21 cellular contexts compared by ENCODE assay signal in the genomic region with DNA sequence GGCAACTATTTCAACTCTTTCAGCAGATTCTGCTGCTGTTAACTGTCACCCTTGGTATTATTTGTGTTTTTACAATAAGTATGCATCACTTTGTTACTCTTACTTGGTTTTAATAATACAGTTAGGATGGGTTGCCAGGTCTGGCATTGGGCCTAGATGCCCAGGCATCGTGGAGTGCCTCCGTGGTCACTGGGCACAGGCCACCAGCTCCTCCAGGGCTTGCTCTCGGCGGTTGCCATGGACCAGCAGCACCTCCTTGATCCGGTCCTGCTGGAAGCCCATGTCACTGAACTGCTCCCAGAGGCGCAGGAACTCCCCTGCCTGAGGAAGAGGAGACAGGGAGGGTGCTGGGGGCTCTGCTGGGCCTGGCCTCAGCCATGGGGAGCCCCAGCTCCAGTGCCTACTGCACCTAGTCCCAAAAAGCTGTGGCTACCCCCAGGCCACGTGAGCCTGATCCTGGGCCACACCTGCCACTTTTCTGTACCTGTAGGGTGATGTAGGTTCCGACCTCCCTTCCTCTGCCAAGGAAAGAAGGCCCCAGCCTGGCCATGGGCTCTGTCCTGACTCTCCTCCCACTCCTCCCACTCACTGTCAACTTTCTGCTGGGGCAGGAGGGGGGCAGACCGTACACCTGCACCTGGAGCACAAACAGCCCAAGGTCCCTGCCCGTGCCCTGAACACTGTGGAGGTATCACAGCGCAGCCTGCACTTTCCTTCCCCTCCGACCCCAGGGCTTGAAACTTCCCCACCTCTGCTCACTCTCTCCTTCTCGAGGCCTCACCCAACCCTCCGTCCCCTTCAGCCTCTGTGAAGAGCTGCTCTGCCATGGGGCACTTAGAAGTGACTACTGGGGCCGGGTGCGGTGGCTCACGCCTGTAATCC. TPM values are rescaled to one million over a fixed set of nuclear protein-coding genes. Genes with fewer than 3 reads are reported as not detected.
A peak's percentile ranks its signal among the peaks of the same experiment; 100 is the strongest.
DNase-seq lines count a peak whose midpoint lies in the region; ATAC-seq, FAIRE-seq and TF ChIP-seq lines count a peak whose summit lies in the region.
"Had no signal": no experiment of that assay in that cellular context is flagged by ENCODE, and none has a peak within 500 bp of the region (broad histone marks: within the 10 kb centered on the region; RNA-seq: fewer than 3 reads in every experiment).

No MANE protein-coding gene starts in this region.

- H3K27me3 ChIP-seq in endodermal cell (ENCODE audit: control insufficient read depth, insufficient read depth, low read length, poor library complexity, severe bottlenecking) (no peaks in the 10 kb centered on the region), transverse colon (no peaks in the 10 kb centered on the region)
- H3K27me3 ChIP-seq: BLaER1 treated with 17β-estradiol and CSF1 and Interleukin-3, amounts not matched to agents 10 nM and 100 nM; MG63 had no signal

- H3K27ac ChIP-seq in endodermal cell (ENCODE audit: low read depth, low read length): no peak overlapping the region
- H3K27ac ChIP-seq in transverse colon: peak overlapping the region in 3 of 4 donors; percentile 62 to 78 (median 63)
- H3K27ac ChIP-seq: BLaER1 treated with 17β-estradiol and CSF1 and Interleukin-3, amounts not matched to agents 10 nM and 100 nM had no signal

- H3K9me3 Mint-ChIP-seq in activated naive CD4-positive, alpha-beta T cell treated with anti-CD3 and anti-CD28 coated beads, Interleukin-2, amount 50 U/mL, for 72 hours: no peaks in the 10 kb centered on the region
- no peaks in the 10 kb centered on the region for H3K9me3 Mint-ChIP-seq in activated naive CD4-positive, alpha-beta T cell treated with anti-CD3 and anti-CD28 coated beads, Interleukin-2, amount 10 ng/mL, durations not matched to agents 7 days and 5 days
- H3K9me3 Mint-ChIP-seq in endodermal cell (no peaks in the 10 kb centered on the region), neural crest cell (no peaks in the 10 kb centered on the region)
- H3K9me3 Mint-ChIP-seq: CD8-positive, alpha-beta memory T cell had no signal

- no peak for ATAC-seq in activated naive CD4-positive, alpha-beta T cell treated with anti-CD3 and anti-CD28 coated beads, Interleukin-2, amount 50 U/mL, for 72 hours

- H3K36me3 ChIP-seq in endodermal cell (ENCODE audit: control insufficient read depth, insufficient read depth, low read length) (peaks cover 1% of the 10 kb centered on the region), transverse colon (no peaks in the 10 kb centered on the region)

- H3K4me1 ChIP-seq in endodermal cell (ENCODE audit: control insufficient read depth, insufficient read depth, low read length) (peaks cover 9% of the 10 kb centered on the region), transverse colon (peaks cover 15 to 29% (median 27%) of the 10 kb centered on the region in 4 donors)
- H3K4me1 ChIP-seq: BLaER1 treated with 17β-estradiol and CSF1 and Interleukin-3, amounts not matched to agents 10 nM and 100 nM had no signal

- H3K4me1 Mint-ChIP-seq in activated naive CD4-positive, alpha-beta T cell treated with anti-CD3 and anti-CD28 coated beads, Interleukin-2, amount 10 ng/mL, durations not matched to agents 7 days and 5 days: no peaks in the 10 kb centered on the region
- H3K4me1 Mint-ChIP-seq in endodermal cell: peaks cover 15% of the 10 kb centered on the region
- H3K4me1 Mint-ChIP-seq in neural crest cell: peaks cover 9% of the 10 kb centered on the region
- H3K4me1 Mint-ChIP-seq: CD8-positive, alpha-beta memory T cell had no signal

- TF ChIP-seq CTCF in endodermal cell (conservative IDR thresholded peaks at IDR 0.05): no peak
- TF ChIP-seq CTCF in neural crest cell (conservative IDR thresholded peaks at IDR 0.05): no peak
- no peak for TF ChIP-seq CTCF in transverse colon (IDR thresholded peaks at IDR 0.05)

- H3K9ac ChIP-seq in endodermal cell (ENCODE audit: extremely low read depth, low read length, poor library complexity, severe bottlenecking): no peak overlapping the region
- H3K9ac ChIP-seq: BLaER1 treated with 17β-estradiol and CSF1 and Interleukin-3, amounts not matched to agents 10 nM and 100 nM had no signal

- TF ChIP-seq POLR2A in transverse colon (IDR thresholded peaks at IDR 0.05): no peak

- H3K36me3 Mint-ChIP-seq in activated naive CD4-positive, alpha-beta T cell treated with anti-CD3 and anti-CD28 coated beads, Interleukin-2, amount 50 U/mL, for 72 hours: no peaks in the 10 kb centered on the region
- H3K36me3 Mint-ChIP-seq in activated naive CD4-positive, alpha-beta T cell treated with anti-CD3 and anti-CD28 coated beads, Interleukin-2, amount 10 ng/mL, durations not matched to agents 7 days and 5 days: no peaks in the 10 kb centered on the region
- H3K36me3 Mint-ChIP-seq in endodermal cell (ENCODE audit: low read depth): peaks cover 4% of the 10 kb centered on the region
- peaks cover 2% of the 10 kb centered on the region for H3K36me3 Mint-ChIP-seq in neural crest cell (ENCODE audit: low read depth)

- no peak overlapping the region for H3K4me3 Mint-ChIP-seq in activated naive CD4-positive, alpha-beta T cell treated with anti-CD3 and anti-CD28 coated beads, Interleukin-2, amount 10 ng/mL, durations not matched to agents 7 days and 5 days
- H3K4me3 Mint-ChIP-seq in endodermal cell: no peak overlapping the region
- H3K4me3 Mint-ChIP-seq in neural crest cell: no peak overlapping the region
- H3K4me3 Mint-ChIP-seq: CD8-positive, alpha-beta memory T cell had no signal

- no peaks in the 10 kb centered on the region for H3K27me3 Mint-ChIP-seq in activated naive CD4-positive, alpha-beta T cell treated with anti-CD3 and anti-CD28 coated beads, Interleukin-2, amount 10 ng/mL, durations not matched to agents 7 days and 5 days
- H3K27me3 Mint-ChIP-seq in endodermal cell (ENCODE audit: insufficient read depth) (no peaks in the 10 kb centered on the region), neural crest cell (ENCODE audit: low read depth) (no peaks in the 10 kb centered on the region)
- H3K27me3 Mint-ChIP-seq: CD8-positive, alpha-beta memory T cell had no signal

- peak overlapping the region; percentile 18 to 81 for H3K27ac Mint-ChIP-seq in activated naive CD4-positive, alpha-beta T cell treated with anti-CD3 and anti-CD28 coated beads, Interleukin-2, amount 50 U/mL, for 72 hours
- no peak overlapping the region for H3K27ac Mint-ChIP-seq in activated naive CD4-positive, alpha-beta T cell treated with anti-CD3 and anti-CD28 coated beads, Interleukin-2, amount 10 ng/mL, durations not matched to agents 7 days and 5 days
- H3K27ac Mint-ChIP-seq in endodermal cell: no peak overlapping the region
- peak overlapping the region; percentile 92 for H3K27ac Mint-ChIP-seq in neural crest cell (ENCODE audit: unreplicated experiment)

- intact Hi-C loops in transverse colon (cut with DNase I; ENCODE audit: low total_unique reads): no loop called here

- in situ Hi-C loops in transverse colon (cut with MboI; ENCODE audit: low pct_ligation_motif_present in 1 of 4, low pct_unique_long_range_greater_than_20kb in 1 of 4, low sequenced_read_pairs in 3 of 4): loop anchor here in 2 of 4 donors (10.0 kb wide), 1 partner anchor 58 kb away; no protein-coding TSS in a partner anchor

- CTCF ChIA-PET in activated naive CD4-positive, alpha-beta T cell treated with anti-CD3 and anti-CD28 coated beads, Interleukin-2, amount 10 ng/mL, durations not matched to agents 7 days and 5 days (lab: Charles Lee): no interaction called here

- no peak for DNase-seq in activated naive CD4-positive, alpha-beta T cell treated with anti-CD3 and anti-CD28 coated beads, Interleukin-2, amount 50 U/mL, for 72 hours (ENCODE audit: low spot score in 2 of 2)
- DNase-seq in activated naive CD4-positive, alpha-beta T cell treated with anti-CD3 and anti-CD28 coated beads, Interleukin-2, amount 10 ng/mL, durations not matched to agents 7 days and 5 days: no peak
- peak; percentile 27 for DNase-seq in endodermal cell
- no peak for DNase-seq in neural crest cell (ENCODE audit: low read depth, low spot score)
- no peak for DNase-seq in transverse colon
- no peak for DNase-seq in SIG-M5 (lab: John Stamatoyannopoulos, UW)
- no peak for DNase-seq in GM19239 (ENCODE audit: insufficient read length, low spot score)
- no peak for DNase-seq in A172 (ENCODE audit: low spot score)
- DNase-seq: CD8-positive, alpha-beta memory T cell; MG63; NCI-H1092 treated with DMSO at 0.1 percent for 48 hours; NCI-H187; NCI-H69; NK-92 treated with Interleukin-12 subunit alpha and Interleukin-12 subunit beta, amount 100 ng/mL, for 24 hours had no signal

- no peak for FAIRE-seq in GM19239 (lab: Jason Lieb, UNC)
- FAIRE-seq: A204.1, GM12892 had no signal

- TF ChIP-seq EP300 in transverse colon (IDR thresholded peaks at IDR 0.05; ENCODE audit: low read depth): no peak

- 93 to 97% methylated on average over 15 to 17 of the region's 17 CpGs for WGBS in endodermal cell (ENCODE audit: insufficient coverage in 1 of 2, insufficient read length in 1 of 2), 2 experiments
- WGBS in transverse colon (ENCODE audit: low coverage in 1 of 2), 2 donors: 91 to 93% methylated on average over 3 to 16 of the region's 17 CpGs

- no peak overlapping the region for H3K4me3 ChIP-seq in endodermal cell (ENCODE audit: low read length)
- no peak overlapping the region for H3K4me3 ChIP-seq in transverse colon
- H3K4me3 ChIP-seq: BLaER1 treated with 17β-estradiol and CSF1 and Interleukin-3, amounts not matched to agents 10 nM and 100 nM; HAP-1; MG63 had no signal

- H3K9me3 ChIP-seq in endodermal cell (ENCODE audit: control insufficient read depth, low read length): no peaks in the 10 kb centered on the region
- no peaks in the 10 kb centered on the region for H3K9me3 ChIP-seq in transverse colon
- H3K9me3 ChIP-seq: BLaER1 treated with 17β-estradiol and CSF1 and Interleukin-3, amounts not matched to agents 10 nM and 100 nM; HAP-1; MG63 had no signal

RNA-seq across cellular contexts. Expression of a gene that starts 16.6 kb away (rescaled TPM):
- total RNA-seq in activated naive CD4-positive, alpha-beta T cell treated with anti-CD3 and anti-CD28 coated beads, Interleukin-2, amount 50 U/mL, for 72 hours: not detected
- total RNA-seq in endodermal cell (not detected), neural crest cell (not detected in 2 replicates), transverse colon (not detected)
- not detected for polyA plus RNA-seq in endodermal cell (2013, experiment 1 of 2)
- not detected for polyA plus RNA-seq in endodermal cell (2013, experiment 2 of 2)
- not detected in 2 replicates for total RNA-seq in A172 (2014; rRNA removed; shearing (Covaris generic))
- total RNA-seq: CD8-positive, alpha-beta memory T cell; Daoy; HT-29; OCI-LY7 had no signal
- polyA plus RNA-seq: CD8-positive, alpha-beta memory T cell had no signal

RNA-seq across cellular contexts. Expression of a gene that starts 21.8 kb away (rescaled TPM):
- total RNA-seq in activated naive CD4-positive, alpha-beta T cell treated with anti-CD3 and anti-CD28 coated beads, Interleukin-2, amount 50 U/mL, for 72 hours: 1 to 10 TPM; 2.2 to 4.8 TPM
- total RNA-seq in endodermal cell (1 to 10 TPM; 3.4 to 4.2 TPM), neural crest cell (3.6 and 4.5 TPM in 2 replicates), transverse colon (1 to 10 TPM; 2.0 to 8.2 (median 4.4) TPM)
- polyA plus RNA-seq in endodermal cell (2013, experiment 1 of 2): 2.7 TPM
- 3.1 TPM for polyA plus RNA-seq in endodermal cell (2013, experiment 2 of 2)
- 0.05 and 0.65 TPM in 2 replicates for total RNA-seq in A172 (2014; rRNA removed; shearing (Covaris generic))

RNA-seq across cellular contexts. Expression of a gene that starts 25.4 kb away (rescaled TPM):
- not detected for total RNA-seq in activated naive CD4-positive, alpha-beta T cell treated with anti-CD3 and anti-CD28 coated beads, Interleukin-2, amount 50 U/mL, for 72 hours
- total RNA-seq in endodermal cell (10 to 100 TPM; 27.2 TPM), neural crest cell (1.5 and 1.8 TPM in 2 replicates), transverse colon (10 to 100 TPM; 13.9 to 46.8 (median 16.4) TPM)
- 11.5 TPM for polyA plus RNA-seq in endodermal cell (2013, experiment 1 of 2)
- 11.1 TPM for polyA plus RNA-seq in endodermal cell (2013, experiment 2 of 2)
- total RNA-seq in A172 (2014; rRNA removed; shearing (Covaris generic)): not detected in 2 replicates
- total RNA-seq: CD8-positive, alpha-beta memory T cell; HT-29; OCI-LY7 had no signal
- polyA plus RNA-seq: CD8-positive, alpha-beta memory T cell had no signal

RNA-seq across cellular contexts. Expression of a gene that starts 40.5 kb away (rescaled TPM):
- 10 to 100 TPM; 34.2 to 36.6 TPM for total RNA-seq in activated naive CD4-positive, alpha-beta T cell treated with anti-CD3 and anti-CD28 coated beads, Interleukin-2, amount 50 U/mL, for 72 hours
- total RNA-seq in endodermal cell (10 to 100 TPM; 25.4 to 33.1 TPM), neural crest cell (37.0 and 40.8 TPM in 2 replicates), transverse colon (10 to 100 TPM; 12.4 to 22.1 (median 16.3) TPM)
- 25.7 TPM for polyA plus RNA-seq in endodermal cell (2013, experiment 1 of 2)
- polyA plus RNA-seq in endodermal cell (2013, experiment 2 of 2): 20.7 TPM
- total RNA-seq in A172 (2014; rRNA removed; shearing (Covaris generic)): 18.2 and 18.7 TPM in 2 replicates

RNA-seq across cellular contexts. Expression of a gene that starts 48.0 kb away (rescaled TPM):
- not detected for total RNA-seq in activated naive CD4-positive, alpha-beta T cell treated with anti-CD3 and anti-CD28 coated beads, Interleukin-2, amount 50 U/mL, for 72 hours
- total RNA-seq in endodermal cell (not detected), neural crest cell (not detected in 2 replicates), transverse colon (100 to 1,000 TPM in 2 of 4 donors, 10 to 100 TPM in 1, 1 to 10 TPM in 1; 3.4 to 150 (median 121) TPM)
- not detected for polyA plus RNA-seq in endodermal cell (2013, experiment 1 of 2)
- polyA plus RNA-seq in endodermal cell (2013, experiment 2 of 2): not detected
- not detected in 2 replicates for total RNA-seq in A172 (2014; rRNA removed; shearing (Covaris generic))
- total RNA-seq: CD8-positive, alpha-beta memory T cell; Daoy; OCI-LY7 had no signal
- polyA plus RNA-seq: CD8-positive, alpha-beta memory T cell had no signal

Comparison
In these comparisons a context has a peak if more than half of its experiments do, and no peak if none do; other contexts are left out.
1. H3K27ac Mint-ChIP-seq: peak in activated naive CD4-positive, alpha-beta T cell treated with anti-CD3 and anti-CD28 coated beads, Interleukin-2, amount 50 U/mL, for 72 hours (2 of 2) and neural crest cell (single experiment); none in activated naive CD4-positive, alpha-beta T cell treated with anti-CD3 and anti-CD28 coated beads, Interleukin-2, amount 10 ng/mL, durations not matched to agents 7 days and 5 days (single experiment) and endodermal cell (single experiment).